Comparison of ENCODE assay signal across 19 cellular contexts in genomic region chr2:242065456-242065855, GRCh38.
"Had no signal": no experiment of that assay in that cellular context is flagged by ENCODE, and none has a peak within 500 bp of the region (broad histone marks: within the 10 kb centered on the region; RNA-seq: fewer than 3 reads in every experiment).

No MANE protein-coding gene starts in this region.

- H3K27me3 ChIP-seq: Peyer's patch had no signal

- H3K36me3 ChIP-seq: Peyer's patch had no signal

- H3K27ac ChIP-seq: PC-9, Peyer's patch had no signal

- H3K4me2 ChIP-seq: PC-9 had no signal

- H3K4me1 ChIP-seq: Peyer's patch had no signal

- DNase-seq: KBM-7; NCI-H1092; NCI-H1105 treated with DMSO at 0.1 percent for 48 hours; NCI-H1436; NCI-H187; NCI-H2029; NCI-H2081 treated with DMSO at 0.1 percent for 48 hours; NCI-H2171; NCI-H226; NCI-H446; NCI-H510A; NCI-H524 treated with DMSO at 0.1 percent for 48 hours; NCI-H69; NCI-H774; NK-92 treated with Interleukin-12 subunit alpha and Interleukin-12 subunit beta, amount 100 ng/mL, for 24 hours; Peyer's patch; RPMI8226; SHP77 had no signal

- H3K4me3 ChIP-seq: PC-9, Peyer's patch had no signal

- H2AFZ ChIP-seq: PC-9 had no signal

- H3K9me3 ChIP-seq: Peyer's patch had no signal
